Comparison of ENCODE assay signal across 11 cellular contexts in the genomic region with DNA sequence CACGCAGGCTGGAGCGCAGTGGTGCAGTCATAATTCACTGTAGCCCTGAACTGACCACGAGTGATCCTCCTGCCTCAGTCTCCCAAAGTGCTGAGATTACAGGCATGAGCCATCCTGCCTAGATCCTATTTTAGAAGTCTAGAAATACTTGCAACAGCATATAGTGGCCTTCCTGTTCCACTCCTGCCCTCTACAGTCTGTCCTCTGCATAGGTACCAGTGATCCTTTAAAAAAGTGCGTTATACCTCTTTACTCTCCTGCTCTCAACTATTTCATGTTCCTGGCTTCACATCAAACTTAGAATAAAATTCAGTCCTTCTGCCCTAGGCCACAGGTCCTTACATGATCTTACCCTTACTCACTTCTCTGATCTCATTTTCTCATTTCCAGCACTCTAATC. TPM values are rescaled to one million over a fixed set of nuclear protein-coding genes. Genes with fewer than 3 reads are reported as not detected.
DNase-seq lines count a peak whose midpoint lies in the region; ATAC-seq and TF ChIP-seq lines count a peak whose summit lies in the region.
"Had no signal": no experiment of that assay in that cellular context is flagged by ENCODE, and none has a peak within 500 bp of the region (broad histone marks: within the 10 kb centered on the region; RNA-seq: fewer than 3 reads in every experiment).

No MANE protein-coding gene starts in this region.

- POLR2A ChIA-PET in HCT116 (lab: Charles Lee) = no interaction called here

- no peaks in the 10 kb centered on the region for H3K9me2 ChIP-seq in HCT116 (ENCODE audit: insufficient read depth)

- CTCF ChIA-PET in HCT116 (lab: Charles Lee) = no interaction called here

- H3K79me2 ChIP-seq in HCT116 (ENCODE audit: insufficient read depth, low read length) = no peaks in the 10 kb centered on the region

- H3K4me2 ChIP-seq in HCT116 (ENCODE audit: low read length) = no peak overlapping the region

- peak; percentile 57 for TF ChIP-seq RAD21 in HCT116 (IDR thresholded peaks at IDR 0.05; ENCODE audit: low read depth)

- no peaks in the 10 kb centered on the region for H3K9me3 ChIP-seq in HCT116 (ENCODE audit: control insufficient read depth in 1 of 2, insufficient read depth in 1 of 2, low read depth in 1 of 2, low read length in 2 of 2)
- H3K9me3 ChIP-seq in WERI-Rb-1 (ENCODE audit: severe bottlenecking) = no peaks in the 10 kb centered on the region

- H3K36me3 ChIP-seq in HCT116 (ENCODE audit: control insufficient read depth in 1 of 2, insufficient read depth in 2 of 2, low read length in 2 of 2) = no peaks in the 10 kb centered on the region
- H3K36me3 ChIP-seq in WERI-Rb-1 = no peaks in the 10 kb centered on the region

- intact Hi-C loops in HCT116 (cut with micrococcal nuclease) = loop anchor here (10.0 kb wide), 1 partner anchor 777 kb away; no protein-coding TSS in a partner anchor

- BruUV-seq in HCT116 (replicated peaks; lab: Mats Ljungman, UMichigan) = no TSS peak

- H3K4me3 ChIP-seq in HCT116 (replicated peaks in 1 of 2; ENCODE audit: low read depth in 1 of 2, low read length in 2 of 2) = no peak overlapping the region
- no peak overlapping the region for H3K4me3 ChIP-seq in WERI-Rb-1 (ENCODE audit: low read depth, low read length)
- H3K4me3 ChIP-seq: skin epidermis had no signal

- ATAC-seq in HCT116 (peak; percentile 67), GM18511 (IDR thresholded peaks at IDR 0.05; ENCODE audit: unreplicated experiment) (no peak), HG02763 (IDR thresholded peaks at IDR 0.05; ENCODE audit: unreplicated experiment) (no peak), HG02981 (IDR thresholded peaks at IDR 0.05; ENCODE audit: unreplicated experiment) (no peak)

- H4K20me1 ChIP-seq in HCT116 (ENCODE audit: insufficient read depth) = no peaks in the 10 kb centered on the region

- H3K27me3 ChIP-seq in HCT116 (ENCODE audit: insufficient read depth, low read length) (no peaks in the 10 kb centered on the region), WERI-Rb-1 (ENCODE audit: insufficient read depth, low read depth, severe bottlenecking) (no peaks in the 10 kb centered on the region)

- RAD21 ChIA-PET in HCT116 (lab: Charles Lee; ENCODE audit: low non-redundant PET in 1 of 2, low total read pairs in 2 of 2, uncharacterized antibody in 2 of 2, unreplicated experiment in 2 of 2) = no interaction called here

- TF ChIP-seq CTCF in HCT116 (IDR thresholded peaks at IDR 0.05 in 2 of 3, conservative IDR thresholded peaks at IDR 0.05 in 1 of 3; ENCODE audit: borderline replicate concordance in 1 of 3, insufficient read depth in 1 of 3, low read depth in 2 of 3, low read length in 2 of 3) (peak; percentile 17 to 52 (median 46); a peak in 5 of 6 replicates), WERI-Rb-1 (IDR thresholded peaks at IDR 0.05; ENCODE audit: low read depth, low read length) (peak; percentile 76)

- H3K27ac ChIP-seq in HCT116 (ENCODE audit: low read depth, low read length) (no peak overlapping the region), WERI-Rb-1 (no peak overlapping the region)
- H3K27ac ChIP-seq: skin epidermis had no signal

- DNase-seq in NCI-H1694 treated with DMSO at 0.1 percent for 48 hours (lab: John Stamatoyannopoulos, UW) = peak; percentile 6
- DNase-seq in NCI-H1694 (lab: John Stamatoyannopoulos, UW) = no peak
- no peak for DNase-seq in HCT116 (ENCODE audit: low read depth, low spot score)
- DNase-seq in WERI-Rb-1 = peak; percentile 28
- DNase-seq in kidney tubule cell (ENCODE audit: low spot score) = peak; percentile 9
- DNase-seq: cerebellar nuclear complex, midbrain had no signal

- no peak for TF ChIP-seq POLR2A in HCT116 (IDR thresholded peaks at IDR 0.05; ENCODE audit: borderline replicate concordance, extremely low read depth, insufficient read depth, insufficient read length)

- peaks cover 2 to 4% of the 10 kb centered on the region in 2 experiments; a peak in 3 of 4 replicates for H3K4me1 ChIP-seq in HCT116 (ENCODE audit: control insufficient read depth in 1 of 2, insufficient read depth in 2 of 2, low read length in 2 of 2)

- H3K9ac ChIP-seq in HCT116 (ENCODE audit: low read length) = no peak overlapping the region

- H2AFZ ChIP-seq in HCT116 (ENCODE audit: low read depth, low read length, poor library complexity, severe bottlenecking) = no peak overlapping the region

TF ChIP-seq in HCT116, 20 proteins besides CTCF, POLR2A, EP300 and RAD21:
- no peak for TF ChIP-seq ZFX (IDR thresholded peaks at IDR 0.05)
- TF ChIP-seq FOSL1 (IDR thresholded peaks at IDR 0.05; ENCODE audit: low read depth) = no peak
- no peak for TF ChIP-seq POLR2AphosphoS5 (IDR thresholded peaks at IDR 0.05; ENCODE audit: low read depth, low read length)
- TF ChIP-seq EZH2 (IDR thresholded peaks at IDR 0.05) = no peak
- no peak for TF ChIP-seq SIN3A (IDR thresholded peaks at IDR 0.05; ENCODE audit: low read depth)
- no peak for TF ChIP-seq SRF (IDR thresholded peaks at IDR 0.05; ENCODE audit: low read depth)
- TF ChIP-seq SP1 (IDR thresholded peaks at IDR 0.05; ENCODE audit: low read depth) = no peak
- TF ChIP-seq, protein P1, sequence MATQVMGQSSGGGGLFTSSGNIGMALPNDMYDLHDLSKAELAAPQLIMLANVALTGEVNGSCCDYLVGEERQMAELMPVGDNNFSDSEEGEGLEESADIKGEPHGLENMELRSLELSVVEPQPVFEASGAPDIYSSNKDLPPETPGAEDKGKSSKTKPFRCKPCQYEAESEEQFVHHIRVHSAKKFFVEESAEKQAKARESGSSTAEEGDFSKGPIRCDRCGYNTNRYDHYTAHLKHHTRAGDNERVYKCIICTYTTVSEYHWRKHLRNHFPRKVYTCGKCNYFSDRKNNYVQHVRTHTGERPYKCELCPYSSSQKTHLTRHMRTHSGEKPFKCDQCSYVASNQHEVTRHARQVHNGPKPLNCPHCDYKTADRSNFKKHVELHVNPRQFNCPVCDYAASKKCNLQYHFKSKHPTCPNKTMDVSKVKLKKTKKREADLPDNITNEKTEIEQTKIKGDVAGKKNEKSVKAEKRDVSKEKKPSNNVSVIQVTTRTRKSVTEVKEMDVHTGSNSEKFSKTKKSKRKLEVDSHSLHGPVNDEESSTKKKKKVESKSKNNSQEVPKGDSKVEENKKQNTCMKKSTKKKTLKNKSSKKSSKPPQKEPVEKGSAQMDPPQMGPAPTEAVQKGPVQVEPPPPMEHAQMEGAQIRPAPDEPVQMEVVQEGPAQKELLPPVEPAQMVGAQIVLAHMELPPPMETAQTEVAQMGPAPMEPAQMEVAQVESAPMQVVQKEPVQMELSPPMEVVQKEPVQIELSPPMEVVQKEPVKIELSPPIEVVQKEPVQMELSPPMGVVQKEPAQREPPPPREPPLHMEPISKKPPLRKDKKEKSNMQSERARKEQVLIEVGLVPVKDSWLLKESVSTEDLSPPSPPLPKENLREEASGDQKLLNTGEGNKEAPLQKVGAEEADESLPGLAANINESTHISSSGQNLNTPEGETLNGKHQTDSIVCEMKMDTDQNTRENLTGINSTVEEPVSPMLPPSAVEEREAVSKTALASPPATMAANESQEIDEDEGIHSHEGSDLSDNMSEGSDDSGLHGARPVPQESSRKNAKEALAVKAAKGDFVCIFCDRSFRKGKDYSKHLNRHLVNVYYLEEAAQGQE (IDR thresholded peaks at IDR 0.05; ENCODE audit: low read depth) = no peak
- TF ChIP-seq ELF1 (IDR thresholded peaks at IDR 0.05; ENCODE audit: borderline replicate concordance, low read depth) = no peak

RNA-seq across cellular contexts. Expression of gene COMMD1, which starts 6.0 kb away (rescaled TPM):
- 16.1 TPM for total RNA-seq in HCT116 (2021; ENCODE audit: unreplicated experiment)
- polyA plus RNA-seq in HCT116 (2012) = 11.7 and 14.7 TPM in 2 replicates

RNA-seq across cellular contexts. Expression of gene CCT4, which starts 23.1 kb away (rescaled TPM):
- 316 TPM for total RNA-seq in HCT116 (2021; ENCODE audit: unreplicated experiment)
- 134 and 185 TPM in 2 replicates for polyA plus RNA-seq in HCT116 (2012)

RNA-seq across cellular contexts. Expression of gene FAM161A, which starts 57.6 kb away (rescaled TPM):
- 7.3 TPM for total RNA-seq in HCT116 (2021; ENCODE audit: unreplicated experiment)
- polyA plus RNA-seq in HCT116 (2012) = 1.1 and 1.7 TPM in 2 replicates

Comparison
In these comparisons a context has a peak if more than half of its experiments do, and no peak if none do; other contexts are left out.
1. DNase-seq: peak in NCI-H1694 treated with DMSO at 0.1 percent for 48 hours (single experiment), WERI-Rb-1 (single experiment) and kidney tubule cell (single experiment); none in NCI-H1694 (single experiment) and HCT116 (single experiment).